In genomic region chr9:35729700-35730485, GRCh38 we compare ENCODE assay signal across 8 cellular contexts. TPM values are rescaled to one million over a fixed set of nuclear protein-coding genes. Genes with fewer than 3 reads are reported as not detected.
DNase-seq lines count a peak whose midpoint lies in the region; ATAC-seq and TF ChIP-seq lines count a peak whose summit lies in the region.

No MANE protein-coding gene starts in this region.

- H3K27me3 Mint-ChIP-seq in activated T-cell treated with anti-CD3 and anti-CD28 coated beads, Interleukin-2, amount 50 U/mL, for 24 hours: no peaks in the 10 kb centered on the region
- peaks cover 2% of the 10 kb centered on the region for H3K27me3 Mint-ChIP-seq in nephron progenitor cell (ENCODE audit: low read depth, poor library complexity)

- peaks cover 57% of the 10 kb centered on the region for H3K36me3 Mint-ChIP-seq in activated T-cell treated with anti-CD3 and anti-CD28 coated beads, Interleukin-2, amount 50 U/mL, for 24 hours (ENCODE audit: low read depth)
- peaks cover 11% of the 10 kb centered on the region for H3K36me3 Mint-ChIP-seq in nephron progenitor cell (ENCODE audit: low read depth)

- H3K4me3 ChIP-seq in WI38 (ENCODE audit: low read depth, low read length): peak overlapping the region; percentile 86

- H3K4me3 Mint-ChIP-seq in activated T-cell treated with anti-CD3 and anti-CD28 coated beads, Interleukin-2, amount 50 U/mL, for 24 hours: no peak overlapping the region
- no peak overlapping the region for H3K4me3 Mint-ChIP-seq in nephron progenitor cell

- no peak overlapping the region for H3K27ac Mint-ChIP-seq in activated T-cell treated with anti-CD3 and anti-CD28 coated beads, Interleukin-2, amount 50 U/mL, for 24 hours
- H3K27ac Mint-ChIP-seq in nephron progenitor cell: peak overlapping the region; percentile 49

- H3K9me3 Mint-ChIP-seq in activated T-cell treated with anti-CD3 and anti-CD28 coated beads, Interleukin-2, amount 50 U/mL, for 24 hours: no peaks in the 10 kb centered on the region
- no peaks in the 10 kb centered on the region for H3K9me3 Mint-ChIP-seq in nephron progenitor cell

- ATAC-seq in HG03159 (IDR thresholded peaks at IDR 0.05; ENCODE audit: unreplicated experiment): no peak
- ATAC-seq in GM21619 (IDR thresholded peaks at IDR 0.05; ENCODE audit: unreplicated experiment): no peak

- TF ChIP-seq CTCF in WI38 (IDR thresholded peaks at IDR 0.05; ENCODE audit: low read depth, low read length) (peak; percentile 70), nephron progenitor cell (IDR thresholded peaks at IDR 0.05) (peak; percentile 44)

- DNase-seq in activated T-cell treated with anti-CD3 and anti-CD28 coated beads, Interleukin-2, amount 50 U/mL, for 48 hours: peak; percentile 46 to 50
- no peak for DNase-seq in activated T-cell treated with anti-CD3 and anti-CD28 coated beads, Interleukin-2, amount 50 U/mL, for 24 hours
- DNase-seq in M059J (ENCODE audit: low read depth): peak; percentile 95
- peak; percentile 86 for DNase-seq in fibroblast of peridontal ligament (ENCODE audit: extremely low read depth)
- DNase-seq in nephron progenitor cell: no peak

- H3K4me1 Mint-ChIP-seq in activated T-cell treated with anti-CD3 and anti-CD28 coated beads, Interleukin-2, amount 50 U/mL, for 24 hours (ENCODE audit: low read depth): peaks cover 20% of the 10 kb centered on the region
- peaks cover 10% of the 10 kb centered on the region for H3K4me1 Mint-ChIP-seq in nephron progenitor cell

RNA-seq across cellular contexts. Expression of gene TLN1, which starts 2.1 kb away (rescaled TPM):
- 110 and 215 TPM in 2 replicates for total RNA-seq in M059J (2014; rRNA removed; shearing (Covaris generic))

RNA-seq across cellular contexts. Expression of gene CREB3, which starts 2.6 kb away (rescaled TPM):
- 133 and 168 TPM in 2 replicates for total RNA-seq in M059J (2014; rRNA removed; shearing (Covaris generic))

RNA-seq across cellular contexts. Expression of gene GBA2, which starts 19.1 kb away (rescaled TPM):
- 19.6 and 22.2 TPM in 2 replicates for total RNA-seq in M059J (2014; rRNA removed; shearing (Covaris generic))

RNA-seq across cellular contexts. Expression of gene RGP1, which starts 19.2 kb away (rescaled TPM):
- 17.5 and 22.4 TPM in 2 replicates for total RNA-seq in M059J (2014; rRNA removed; shearing (Covaris generic))

RNA-seq across cellular contexts. Expression of gene MSMP, which starts 24.2 kb away (rescaled TPM):
- total RNA-seq in M059J (2014; rRNA removed; shearing (Covaris generic)): not detected in 2 replicates

Comparison
In these comparisons a context has a peak if more than half of its experiments do, and no peak if none do; other contexts are left out.
1. DNase-seq: peak in activated T-cell treated with anti-CD3 and anti-CD28 coated beads, Interleukin-2, amount 50 U/mL, for 48 hours (2 of 2), M059J (single experiment) and fibroblast of peridontal ligament (single experiment); none in activated T-cell treated with anti-CD3 and anti-CD28 coated beads, Interleukin-2, amount 50 U/mL, for 24 hours (single experiment) and nephron progenitor cell (single experiment).